14 cellular contexts compared by ENCODE assay signal in genomic region chr1:56527548-56528302, GRCh38. TPM values are rescaled to one million over a fixed set of nuclear protein-coding genes. Genes with fewer than 3 reads are reported as not detected.
DNase-seq lines count a peak whose midpoint lies in the region; ATAC-seq, FAIRE-seq and TF ChIP-seq lines count a peak whose summit lies in the region.
"Had no signal": no experiment of that assay in that cellular context is flagged by ENCODE, and none has a peak within 500 bp of the region (broad histone marks: within the 10 kb centered on the region; RNA-seq: fewer than 3 reads in every experiment).

No MANE protein-coding gene starts in this region.

- no peak overlapping the region for H3K27ac ChIP-seq in CD8-positive, alpha-beta T cell (ENCODE audit: low read depth, low read length)
- H3K27ac ChIP-seq: upper lobe of right lung had no signal

- ATAC-seq in WTC11 (peak; percentile 55), HG03045 (IDR thresholded peaks at IDR 0.05; ENCODE audit: unreplicated experiment) (no peak), GM18517 (IDR thresholded peaks at IDR 0.05; ENCODE audit: unreplicated experiment) (no peak)
- no peak for ATAC-seq in CD8-positive, alpha-beta T cell
- ATAC-seq: upper lobe of right lung had no signal

- H3K4me1 Mint-ChIP-seq in WTC11, result peaks cover 49% of the 10 kb centered on the region
- peaks cover 45% of the 10 kb centered on the region for H3K4me1 Mint-ChIP-seq in mesothelial cell of epicardium
- H3K4me1 Mint-ChIP-seq in CD8-positive, alpha-beta T cell (ENCODE audit: low read depth), result no peaks in the 10 kb centered on the region
- H3K4me1 Mint-ChIP-seq: CD4-positive, CD25-positive, alpha-beta regulatory T cell had no signal

- H3K27ac Mint-ChIP-seq in WTC11 (peak overlapping the region; percentile 91), mesothelial cell of epicardium (peak overlapping the region; percentile 93)
- H3K27ac Mint-ChIP-seq in CD8-positive, alpha-beta T cell, result no peak overlapping the region
- H3K27ac Mint-ChIP-seq: activated T-helper 2 cell treated with anti-CD3 and anti-CD28 coated beads, Interferon-gamma antibody, Interleukin-2, Interleukin-4, amounts not matched to agents 10 μg/mL and 5 μg/mL and 100 μg/mL, durations not matched to agents 14 hours and 24 hours and 36 hours; CD4-positive, CD25-positive, alpha-beta regulatory T cell; dendritic cell treated with granulocyte-macrophage colony-stimulating factor and Interleukin-4, amounts not matched to agents 40 ng/mL and 50 ng/mL, for 4 days had no signal

- intact Hi-C loops in CD8-positive, alpha-beta T cell (cut with DNase I, micrococcal nuclease), result no loop called here

- H3K4me3 Mint-ChIP-seq in WTC11, result peak overlapping the region; percentile 46
- peak overlapping the region; percentile 28 for H3K4me3 Mint-ChIP-seq in mesothelial cell of epicardium
- H3K4me3 Mint-ChIP-seq in CD8-positive, alpha-beta T cell, result no peak overlapping the region
- H3K4me3 Mint-ChIP-seq: CD4-positive, CD25-positive, alpha-beta regulatory T cell; dendritic cell treated with granulocyte-macrophage colony-stimulating factor and Interleukin-4, amounts not matched to agents 40 ng/mL and 50 ng/mL, for 4 days had no signal

- no peak overlapping the region for H3K4me3 ChIP-seq in CD8-positive, alpha-beta T cell (ENCODE audit: low read depth, low read length)
- H3K4me3 ChIP-seq: upper lobe of right lung had no signal

- POLR2A ChIA-PET in WTC11 (lab: Charles Lee), result no interaction called here
- POLR2A ChIA-PET in CD8-positive, alpha-beta T cell (lab: Charles Lee), result no interaction called here

- H3K9me3 Mint-ChIP-seq in WTC11, result no peaks in the 10 kb centered on the region
- no peaks in the 10 kb centered on the region for H3K9me3 Mint-ChIP-seq in mesothelial cell of epicardium
- H3K9me3 Mint-ChIP-seq in CD8-positive, alpha-beta T cell, result no peaks in the 10 kb centered on the region
- H3K9me3 Mint-ChIP-seq: activated T-helper 2 cell treated with anti-CD3 and anti-CD28 coated beads, Interferon-gamma antibody, Interleukin-2, Interleukin-4, amounts not matched to agents 10 μg/mL and 5 μg/mL and 100 μg/mL, durations not matched to agents 14 hours and 24 hours and 36 hours; CD4-positive, CD25-positive, alpha-beta regulatory T cell; dendritic cell treated with granulocyte-macrophage colony-stimulating factor and Interleukin-4, amounts not matched to agents 40 ng/mL and 50 ng/mL, for 4 days had no signal

- no peaks in the 10 kb centered on the region for H3K27me3 Mint-ChIP-seq in WTC11 (ENCODE audit: low read depth)
- no peaks in the 10 kb centered on the region for H3K27me3 Mint-ChIP-seq in mesothelial cell of epicardium (ENCODE audit: low read depth)
- no peaks in the 10 kb centered on the region for H3K27me3 Mint-ChIP-seq in CD8-positive, alpha-beta T cell (ENCODE audit: low read depth)
- H3K27me3 Mint-ChIP-seq: CD4-positive, CD25-positive, alpha-beta regulatory T cell had no signal

- CTCF ChIA-PET in WTC11 (lab: Charles Lee), result interaction anchor here (1.1 kb wide), 1 partner anchor 10 kb away, joined by 3 read pairs; no protein-coding TSS in a partner anchor
- CTCF ChIA-PET in CD8-positive, alpha-beta T cell (lab: Charles Lee), result no interaction called here

- peaks cover 28% of the 10 kb centered on the region for H3K36me3 Mint-ChIP-seq in WTC11
- H3K36me3 Mint-ChIP-seq in mesothelial cell of epicardium, result peaks cover 21% of the 10 kb centered on the region
- H3K36me3 Mint-ChIP-seq in CD8-positive, alpha-beta T cell, result no peaks in the 10 kb centered on the region
- H3K36me3 Mint-ChIP-seq: CD4-positive, CD25-positive, alpha-beta regulatory T cell had no signal

- no peaks in the 10 kb centered on the region for H3K27me3 ChIP-seq in CD8-positive, alpha-beta T cell (ENCODE audit: insufficient read depth, low read length)
- H3K27me3 ChIP-seq: neutrophil, upper lobe of right lung had no signal

- H3K36me3 ChIP-seq in CD8-positive, alpha-beta T cell (ENCODE audit: insufficient read depth, low read length), result no peaks in the 10 kb centered on the region
- H3K36me3 ChIP-seq: neutrophil had no signal

- H3K4me1 ChIP-seq in CD8-positive, alpha-beta T cell (ENCODE audit: insufficient read depth, low read length), result no peaks in the 10 kb centered on the region

- TF ChIP-seq CTCF in WTC11 (IDR thresholded peaks at IDR 0.05) (no peak), mesothelial cell of epicardium (IDR thresholded peaks at IDR 0.05; ENCODE audit: unreplicated experiment) (no peak)
- no peak for TF ChIP-seq CTCF in CD8-positive, alpha-beta T cell (IDR thresholded peaks at IDR 0.05)

- H3K9me3 ChIP-seq in CD8-positive, alpha-beta T cell (ENCODE audit: low read length), result no peaks in the 10 kb centered on the region
- H3K9me3 ChIP-seq: neutrophil, upper lobe of right lung had no signal

- DNase-seq in DMS153 treated with DMSO at 0.1 percent for 48 hours (lab: John Stamatoyannopoulos, UW; ENCODE audit: unreplicated experiment), result peak; percentile 73
- DNase-seq in NCI-H1105 (lab: John Stamatoyannopoulos, UW), result peak; percentile 97
- no peak for DNase-seq in WTC11 (ENCODE audit: low spot score)
- peak; percentile 41 to 69 for DNase-seq in mesothelial cell of epicardium (ENCODE audit: low spot score in 2 of 2, unreplicated experiment in 2 of 2)
- DNase-seq in CD8-positive, alpha-beta T cell, result no peak
- no peak for DNase-seq in frontal cortex (ENCODE audit: low spot score in 2 of 2)
- DNase-seq: CD4-positive, CD25-positive, alpha-beta regulatory T cell; stimulated activated CD4-positive, alpha-beta T cell treated with anti-CD3 and anti-CD28 coated beads, Interleukin-4, amount 100 ng/mL, for 4 hours; upper lobe of right lung had no signal

- no peak for FAIRE-seq in frontal cortex (lab: Jason Lieb, UNC)

TF ChIP-seq in WTC11, 78 proteins besides CTCF, POLR2A, EP300 and RAD21:
- TF ChIP-seq USF2 (CRISPR knock-in tag; IDR thresholded peaks at IDR 0.05) (peak; percentile 32; the same call in 1 of the 2 replicates), HMGA2 (CRISPR knock-in tag; IDR thresholded peaks at IDR 0.05) (no peak), ATF2 (CRISPR knock-in tag; IDR thresholded peaks at IDR 0.05; ENCODE audit: borderline replicate concordance, low read depth) (no peak)

RNA-seq across cellular contexts. Expression of gene PLPP3, which starts 51.6 kb away (rescaled TPM):
- total RNA-seq in WTC11 (2021), result 28.2 to 31.0 TPM (median 28.8 TPM) in 3 replicates
- total RNA-seq in mesothelial cell of epicardium, result 61.8 to 64.5 TPM (median 64.4 TPM) in 3 replicates
- not detected for total RNA-seq in CD8-positive, alpha-beta T cell
- total RNA-seq in frontal cortex, result 28.1 TPM
- total RNA-seq: activated T-helper 2 cell treated with anti-CD3 and anti-CD28 coated beads, Interferon-gamma antibody, Interleukin-2, Interleukin-4, amounts not matched to agents 10 μg/mL and 5 μg/mL and 100 μg/mL, durations not matched to agents 14 hours and 24 hours and 36 hours; CD4-positive, CD25-positive, alpha-beta regulatory T cell had no signal

Comparison
In these comparisons a context has a peak if more than half of its experiments do, and no peak if none do; other contexts are left out.
1. DNase-seq: peak in DMS153 treated with DMSO at 0.1 percent for 48 hours (single experiment), NCI-H1105 (single experiment) and mesothelial cell of epicardium (2 of 2); none in WTC11 (single experiment), CD8-positive, alpha-beta T cell (0 of 7) and frontal cortex (0 of 2).
2. RNA of gene PLPP3, which starts 51.6 kb away (total RNA-seq): 61.8 to 64.5 TPM in mesothelial cell of epicardium, 28.2 to 31.0 TPM in WTC11 and 28.1 TPM in frontal cortex (single experiment); not detected in CD8-positive, alpha-beta T cell; every median in the first group is over 10 times any median in the second.